8 cellular contexts compared by ENCODE assay signal in genomic region chr2:105576440-105577241, GRCh38.
A peak's percentile ranks its signal among the peaks of the same experiment; 100 is the strongest.
DNase-seq lines count a peak whose midpoint lies in the region; ATAC-seq and TF ChIP-seq lines count a peak whose summit lies in the region.

No MANE protein-coding gene starts in this region.

- 35 to 43% (median 37%) methylated on average over 12 of the region's 12 CpGs for WGBS in ovary, 3 donors

- TF ChIP-seq CTCF in GM12865 (IDR thresholded peaks at IDR 0.05; ENCODE audit: insufficient read depth, low read depth, low read length, missing control alignments): peak; percentile 61
- peak; percentile 28; the same call in 1 of the 2 replicates for TF ChIP-seq CTCF in WI38 (IDR thresholded peaks at IDR 0.05; ENCODE audit: low read depth, low read length)
- peak in 2 of 3 donors; percentile 9 to 30 for TF ChIP-seq CTCF in ovary (IDR thresholded peaks at IDR 0.05)

- no peaks in the 10 kb centered on the region for H3K36me3 ChIP-seq in ovary

- intact Hi-C loops in ovary (cut with DNase I): loop anchor here in 1 of 4 donors (10.0 kb wide), 1 partner anchor 498 kb away; no protein-coding TSS in a partner anchor

- H3K27me3 ChIP-seq in ovary: no peaks in the 10 kb centered on the region

- ATAC-seq in HG02623 (IDR thresholded peaks at IDR 0.05; ENCODE audit: unreplicated experiment) (no peak), HG02973 (IDR thresholded peaks at IDR 0.05; ENCODE audit: unreplicated experiment) (no peak)

- peak overlapping the region in 1 of 2 donors; percentile 52 for H3K27ac ChIP-seq in ovary

- H3K4me1 ChIP-seq in ovary (ENCODE audit: insufficient read depth): peaks cover 5% of the 10 kb centered on the region

- TF ChIP-seq POLR2A in ovary (IDR thresholded peaks at IDR 0.05): no peak

- TF ChIP-seq EP300 in ovary (IDR thresholded peaks at IDR 0.05): no peak

- H3K9me3 ChIP-seq in ovary: no peaks in the 10 kb centered on the region

- no peak overlapping the region for H3K4me3 ChIP-seq in GM12865 (ENCODE audit: low read depth, low read length)
- H3K4me3 ChIP-seq in WI38 (ENCODE audit: low read depth, low read length): no peak overlapping the region
- no peak overlapping the region for H3K4me3 ChIP-seq in ovary

- DNase-seq in AML-193 (lab: John Stamatoyannopoulos, UW): peak; percentile 5 to 10
- peak; percentile 60 for DNase-seq in GM12865 (ENCODE audit: low read depth)
- peak; percentile 62 for DNase-seq in NCI-H1694 treated with DMSO at 0.1 percent for 48 hours (lab: John Stamatoyannopoulos, UW)
- peak; percentile 23 for DNase-seq in fibroblast of the conjunctiva (ENCODE audit: low read depth)
- DNase-seq in ovary: peak in 4 of 5 donors; percentile 31 to 58 (median 42)

Comparison
In these comparisons a context has a peak if more than half of its experiments do, and no peak if none do; other contexts are left out.
1. DNase-seq: peak in every context shown above with its lines; median percentile 62 in NCI-H1694 treated with DMSO at 0.1 percent for 48 hours; 60 in GM12865; 42 in ovary; 23 in fibroblast of the conjunctiva; 8 in AML-193.